8 cellular contexts compared by ENCODE assay signal in the genomic region with DNA sequence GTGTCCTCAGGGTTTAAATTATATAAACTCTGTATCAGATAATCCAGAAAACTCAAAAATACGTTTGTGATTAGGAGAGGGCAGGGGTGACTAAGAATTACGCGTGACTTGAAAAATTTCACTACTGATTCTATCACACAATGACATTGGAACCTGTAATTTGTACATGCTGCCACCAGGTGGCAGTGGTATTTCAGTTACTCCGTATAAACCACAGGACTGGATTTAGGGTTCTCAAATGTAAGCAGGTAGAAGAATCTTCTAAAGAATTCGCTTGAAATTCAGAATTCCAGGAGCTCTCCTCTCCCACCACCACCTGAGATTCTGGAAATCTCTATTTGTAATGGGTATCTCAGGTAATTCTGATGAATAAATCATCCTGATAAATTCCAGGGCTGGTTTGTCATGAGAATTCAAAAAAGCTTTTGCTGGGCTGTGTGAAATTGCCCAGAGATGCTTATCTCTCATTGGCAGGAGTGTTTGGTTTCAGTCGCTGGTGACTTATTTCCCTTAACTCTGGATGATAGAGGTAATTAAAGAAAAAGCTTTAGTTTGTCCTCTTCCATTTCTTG. TPM values are rescaled to one million over a fixed set of nuclear protein-coding genes. Genes with fewer than 3 reads are reported as not detected.
DNase-seq lines count a peak whose midpoint lies in the region; ATAC-seq and TF ChIP-seq lines count a peak whose summit lies in the region.

No MANE protein-coding gene starts in this region.

- H3K36me3 ChIP-seq in body of pancreas (replicated peaks in 1 of 2; ENCODE audit: insufficient read depth in 1 of 2, low read depth in 2 of 2) (no peaks in the 10 kb centered on the region), parathyroid adenoma (ENCODE audit: control insufficient read depth, insufficient read depth, low read length) (no peaks in the 10 kb centered on the region)

- DNase-seq in activated CD4-positive, CD25-positive, alpha-beta regulatory T cell treated with anti-CD3 and anti-CD28 coated beads, Interleukin-2, amount 50 U/mL, for 72 hours: peak; percentile 36
- DNase-seq in NCI-H526 treated with DMSO at 0.1 percent for 48 hours (lab: John Stamatoyannopoulos, UW): peak; percentile 5
- DNase-seq in body of pancreas: peak in 3 of 4 donors; percentile 8 to 18 (median 14)
- no peak for DNase-seq in middle frontal gyrus (ENCODE audit: extremely low spot score, low spot score)

- H3K9ac ChIP-seq in parathyroid adenoma: no peak overlapping the region

- no peak overlapping the region for H2AFZ ChIP-seq in parathyroid adenoma

- ATAC-seq in activated CD4-positive, CD25-positive, alpha-beta regulatory T cell treated with anti-CD3 and anti-CD28 coated beads, Interleukin-2, amount 50 U/mL, for 24 hours: no peak
- no peak for ATAC-seq in body of pancreas
- ATAC-seq in HG02610 (IDR thresholded peaks at IDR 0.05; ENCODE audit: unreplicated experiment): no peak
- no peak for ATAC-seq in GM18867 (IDR thresholded peaks at IDR 0.05; ENCODE audit: unreplicated experiment)

- intact Hi-C loops in body of pancreas (cut with DNase I): no loop called here

- no peaks in the 10 kb centered on the region for H3K4me1 ChIP-seq in body of pancreas
- H3K4me1 ChIP-seq in parathyroid adenoma: no peaks in the 10 kb centered on the region

- no peaks in the 10 kb centered on the region for H3K9me3 ChIP-seq in body of pancreas
- H3K9me3 ChIP-seq in parathyroid adenoma (ENCODE audit: control insufficient read depth, low read length): no peaks in the 10 kb centered on the region

- no peak overlapping the region for H3K4me2 ChIP-seq in parathyroid adenoma (ENCODE audit: low read length)

- no peaks in the 10 kb centered on the region for H3K79me2 ChIP-seq in parathyroid adenoma

- no peaks in the 10 kb centered on the region for H3K27me3 ChIP-seq in body of pancreas
- H3K27me3 ChIP-seq in parathyroid adenoma (ENCODE audit: control insufficient read depth, insufficient read depth, low read length): no peaks in the 10 kb centered on the region

- TF ChIP-seq CTCF in body of pancreas (IDR thresholded peaks at IDR 0.05) (peak in 6 of 7 experiments; percentile 11 to 41 (median 28)), parathyroid adenoma (IDR thresholded peaks at IDR 0.05) (peak; percentile 42)

- H3K27ac ChIP-seq in body of pancreas: no peak overlapping the region
- no peak overlapping the region for H3K27ac ChIP-seq in parathyroid adenoma

- H3K4me3 ChIP-seq in body of pancreas: no peak overlapping the region
- H3K4me3 ChIP-seq in parathyroid adenoma (ENCODE audit: low read depth, low read length): no peak overlapping the region

- no peak for TF ChIP-seq POLR2A in body of pancreas (IDR thresholded peaks at IDR 0.05)

- WGBS in body of pancreas, 2 donors: 34% methylated on average over 6 of the region's 6 CpGs

RNA-seq across cellular contexts. Expression of gene KRTAP7-1, which starts 1.7 kb away (rescaled TPM):
- total RNA-seq in body of pancreas: not detected

RNA-seq across cellular contexts. Expression of gene KRTAP8-1, which starts 18.2 kb away (rescaled TPM):
- total RNA-seq in body of pancreas: not detected

RNA-seq across cellular contexts. Expression of gene KRTAP11-1, which starts 50.1 kb away (rescaled TPM):
- not detected for total RNA-seq in body of pancreas
